21 cellular contexts compared by ENCODE assay signal in genomic region chr5:125446986-125447385, GRCh38.
DNase-seq lines count a peak whose midpoint lies in the region; ATAC-seq, FAIRE-seq and TF ChIP-seq lines count a peak whose summit lies in the region.
"Had no signal": no experiment of that assay in that cellular context is flagged by ENCODE, and none has a peak within 500 bp of the region (broad histone marks: within the 10 kb centered on the region; RNA-seq: fewer than 3 reads in every experiment).

No MANE protein-coding gene starts in this region.

- WGBS in right cardiac atrium, result 69% methylated on average over 3 of the region's 3 CpGs

- no peak overlapping the region for H3K27ac ChIP-seq in right cardiac atrium (ENCODE audit: low read length)
- H3K27ac ChIP-seq: gastroesophageal sphincter, vagina had no signal

- DNase-seq in AG08396 (ENCODE audit: low spot score) (peak; percentile 8), M059J (ENCODE audit: low read depth) (peak; percentile 25), bronchial epithelial cell (ENCODE audit: low read depth) (peak; percentile 54), fibroblast of villous mesenchyme (ENCODE audit: low read depth) (peak; percentile 94), hypothalamus (lab: John Stamatoyannopoulos, UW) (no peak), right cardiac atrium (no peak), posterior cingulate gyrus (no peak), UCSD-AML1 (lab: John Stamatoyannopoulos, UW; ENCODE audit: unreplicated experiment) (no peak)
- DNase-seq: activated CD4-positive, alpha-beta T cell treated with anti-CD3 and anti-CD28 coated beads, Interleukin-2, amount 50 U/mL, for 1 hour; activated CD8-positive, alpha-beta memory T cell treated with anti-CD3 and anti-CD28 coated beads, Interleukin-2, amount 50 U/mL, for 4 hours; CD4-positive, alpha-beta memory T cell; cerebellar nuclear complex; effector CD8-positive, alpha-beta T cell; left colon; NCI-H2029 treated with DMSO at 0.1 percent for 48 hours; NCI-H446; stimulated activated CD8-positive, alpha-beta memory T cell treated with anti-CD3 and anti-CD28 coated beads, Interleukin-4, amount 100 ng/mL, for 48 hours; T-cell had no signal

- FAIRE-seq in bronchial epithelial cell (lab: Jason Lieb, UNC), result no peak

- H3K4me3 ChIP-seq in bronchial epithelial cell (ENCODE audit: low read depth, low read length) (no peak overlapping the region), fibroblast of villous mesenchyme (ENCODE audit: low read depth, low read length) (no peak overlapping the region), right cardiac atrium (ENCODE audit: low read length) (no peak overlapping the region)
- H3K4me3 ChIP-seq: gastroesophageal sphincter, smooth muscle cell, vagina had no signal

- intact Hi-C loops in right cardiac atrium (cut with DNase I) (no loop called here), posterior cingulate gyrus (cut with DNase I) (no loop called here)

- no peak for ATAC-seq in right cardiac atrium
- ATAC-seq: gastroesophageal sphincter, left colon, T-cell had no signal

- TF ChIP-seq CTCF in bronchial epithelial cell (IDR thresholded peaks at IDR 0.05; ENCODE audit: insufficient read depth, low read length, severe bottlenecking) (no peak), fibroblast of villous mesenchyme (IDR thresholded peaks at IDR 0.05; ENCODE audit: insufficient read depth, low read depth, low read length) (no peak)

- no peaks in the 10 kb centered on the region for H3K9me3 ChIP-seq in right cardiac atrium (ENCODE audit: control insufficient read depth, low read length)
- H3K9me3 ChIP-seq: vagina had no signal

- H3K4me1 ChIP-seq in right cardiac atrium (ENCODE audit: control insufficient read depth, insufficient read depth, low read length), result no peaks in the 10 kb centered on the region
- H3K4me1 ChIP-seq: gastroesophageal sphincter, vagina had no signal

- H3K36me3 ChIP-seq in bronchial epithelial cell (ENCODE audit: control insufficient read depth, insufficient read depth, low read length), result no peaks in the 10 kb centered on the region
- H3K36me3 ChIP-seq: gastroesophageal sphincter, vagina had no signal

- H3K27me3 ChIP-seq in bronchial epithelial cell (ENCODE audit: control insufficient read depth, insufficient read depth, low read length), result no peaks in the 10 kb centered on the region
- H3K27me3 ChIP-seq in right cardiac atrium (ENCODE audit: control insufficient read depth, insufficient read depth), result no peaks in the 10 kb centered on the region
- H3K27me3 ChIP-seq: gastroesophageal sphincter, vagina had no signal

Comparison
In these comparisons a context has a peak if more than half of its experiments do, and no peak if none do; other contexts are left out.
1. DNase-seq: peak in AG08396 (single experiment), M059J (single experiment), bronchial epithelial cell (single experiment) and fibroblast of villous mesenchyme (single experiment); none in hypothalamus (0 of 51), right cardiac atrium (0 of 3), posterior cingulate gyrus (0 of 10) and UCSD-AML1 (single experiment).